Comparison of ENCODE assay signal across 20 cellular contexts in genomic region chr11:34522188-34522587, GRCh38. TPM values are rescaled to one million over a fixed set of nuclear protein-coding genes. Genes with fewer than 3 reads are reported as not detected.
DNase-seq lines count a peak whose midpoint lies in the region; ATAC-seq and TF ChIP-seq lines count a peak whose summit lies in the region.
"Had no signal": no experiment of that assay in that cellular context is flagged by ENCODE, and none has a peak within 500 bp of the region (broad histone marks: within the 10 kb centered on the region; RNA-seq: fewer than 3 reads in every experiment).

No MANE protein-coding gene starts in this region.

- H3K27ac ChIP-seq in lower lobe of right lung, result no peak overlapping the region
- no peak overlapping the region for H3K27ac ChIP-seq in upper lobe of right lung
- H3K27ac ChIP-seq: BLaER1 had no signal

- no peak for TF ChIP-seq CTCF in lower lobe of right lung (IDR thresholded peaks at IDR 0.05)
- no peak for TF ChIP-seq CTCF in mesothelial cell of epicardium (IDR thresholded peaks at IDR 0.05; ENCODE audit: unreplicated experiment)
- TF ChIP-seq CTCF in upper lobe of right lung (IDR thresholded peaks at IDR 0.05), result no peak

- H3K9me3 Mint-ChIP-seq in mesothelial cell of epicardium, result no peaks in the 10 kb centered on the region
- no peaks in the 10 kb centered on the region for H3K9me3 Mint-ChIP-seq in activated T-helper 2 cell treated with anti-CD3 and anti-CD28 coated beads, Interferon-gamma antibody, Interleukin-2, Interleukin-4, amounts not matched to agents 10 μg/mL and 5 μg/mL and 100 μg/mL, durations not matched to agents 14 hours and 24 hours and 36 hours
- H3K9me3 Mint-ChIP-seq: CD4-positive, alpha-beta memory T cell; CD4-positive, CD25-positive, alpha-beta regulatory T cell; CD8-positive, alpha-beta memory T cell had no signal

- no peak overlapping the region for H3K4me3 ChIP-seq in lower lobe of right lung
- no peak overlapping the region for H3K4me3 ChIP-seq in upper lobe of right lung
- H3K4me3 ChIP-seq: BLaER1 had no signal

- H3K4me1 Mint-ChIP-seq in mesothelial cell of epicardium, result peaks cover 35% of the 10 kb centered on the region
- no peaks in the 10 kb centered on the region for H3K4me1 Mint-ChIP-seq in activated T-helper 2 cell treated with anti-CD3 and anti-CD28 coated beads, Interferon-gamma antibody, Interleukin-2, Interleukin-4, amounts not matched to agents 10 μg/mL and 5 μg/mL and 100 μg/mL, durations not matched to agents 14 hours and 24 hours and 36 hours (ENCODE audit: low read depth)
- H3K4me1 Mint-ChIP-seq: CD14-positive monocyte; CD4-positive, CD25-positive, alpha-beta regulatory T cell had no signal

- ATAC-seq in lower lobe of right lung (peak; percentile 55 to 77), upper lobe of right lung (peak; percentile 72)

- no peak for DNase-seq in lower lobe of right lung
- DNase-seq in mesothelial cell of epicardium (ENCODE audit: low spot score in 2 of 2, unreplicated experiment in 2 of 2), result no peak
- no peak for DNase-seq in upper lobe of right lung
- DNase-seq in NCI-H1436 (lab: John Stamatoyannopoulos, UW), result no peak
- no peak for DNase-seq in NOMO-1 treated with DMSO at 0.1 percent for 48 hours (lab: John Stamatoyannopoulos, UW; ENCODE audit: unreplicated experiment)
- no peak for DNase-seq in activated T-helper 2 cell treated with anti-CD3 and anti-CD28 coated beads, Interferon-gamma antibody, Interleukin-2, Interleukin-4, amounts not matched to agents 10 μg/mL and 5 μg/mL and 100 μg/mL, durations not matched to agents 14 hours and 24 hours and 36 hours (ENCODE audit: low spot score)
- DNase-seq: 8988T; ACHN; BE2C; C1 segment of cervical spinal cord; Caco-2; Calu3; CD4-positive, alpha-beta memory T cell; CD4-positive, CD25-positive, alpha-beta regulatory T cell; CD8-positive, alpha-beta memory T cell; DMS79 treated with DMSO at 0.1 percent for 48 hours; GF-D8 had no signal

- H3K4me3 Mint-ChIP-seq in mesothelial cell of epicardium, result no peak overlapping the region
- H3K4me3 Mint-ChIP-seq in activated T-helper 2 cell treated with anti-CD3 and anti-CD28 coated beads, Interferon-gamma antibody, Interleukin-2, Interleukin-4, amounts not matched to agents 10 μg/mL and 5 μg/mL and 100 μg/mL, durations not matched to agents 14 hours and 24 hours and 36 hours (ENCODE audit: low read depth), result no peak overlapping the region
- H3K4me3 Mint-ChIP-seq: CD14-positive monocyte; CD4-positive, alpha-beta memory T cell; CD4-positive, CD25-positive, alpha-beta regulatory T cell; CD8-positive, alpha-beta memory T cell had no signal

- intact Hi-C loops in lower lobe of right lung (cut with DNase I), result no loop called here
- intact Hi-C loops in upper lobe of right lung (cut with DNase I), result no loop called here
- intact Hi-C loops in activated T-helper 2 cell treated with anti-CD3 and anti-CD28 coated beads, Interferon-gamma antibody, Interleukin-2, Interleukin-4, amounts not matched to agents 10 μg/mL and 5 μg/mL and 100 μg/mL, durations not matched to agents 14 hours and 24 hours and 36 hours (cut with micrococcal nuclease), result no loop called here

- peak overlapping the region; percentile 75 for H3K27ac Mint-ChIP-seq in mesothelial cell of epicardium
- H3K27ac Mint-ChIP-seq in activated T-helper 2 cell treated with anti-CD3 and anti-CD28 coated beads, Interferon-gamma antibody, Interleukin-2, Interleukin-4, amounts not matched to agents 10 μg/mL and 5 μg/mL and 100 μg/mL, durations not matched to agents 14 hours and 24 hours and 36 hours, result no peak overlapping the region
- H3K27ac Mint-ChIP-seq: CD4-positive, alpha-beta memory T cell; CD4-positive, CD25-positive, alpha-beta regulatory T cell; CD8-positive, alpha-beta memory T cell had no signal

- no peaks in the 10 kb centered on the region for H3K4me1 ChIP-seq in lower lobe of right lung
- H3K4me1 ChIP-seq in upper lobe of right lung, result no peaks in the 10 kb centered on the region
- H3K4me1 ChIP-seq: BE2C, BLaER1, Caco-2 had no signal

- H3K36me3 Mint-ChIP-seq in mesothelial cell of epicardium, result no peaks in the 10 kb centered on the region
- no peaks in the 10 kb centered on the region for H3K36me3 Mint-ChIP-seq in activated T-helper 2 cell treated with anti-CD3 and anti-CD28 coated beads, Interferon-gamma antibody, Interleukin-2, Interleukin-4, amounts not matched to agents 10 μg/mL and 5 μg/mL and 100 μg/mL, durations not matched to agents 14 hours and 24 hours and 36 hours (ENCODE audit: low read depth)
- H3K36me3 Mint-ChIP-seq: CD14-positive monocyte; CD4-positive, alpha-beta memory T cell; CD4-positive, CD25-positive, alpha-beta regulatory T cell; CD8-positive, alpha-beta memory T cell had no signal

- H3K9me3 ChIP-seq in lower lobe of right lung (no peaks in the 10 kb centered on the region), upper lobe of right lung (no peaks in the 10 kb centered on the region)
- H3K9me3 ChIP-seq: BE2C, BLaER1, Caco-2 had no signal

- H3K36me3 ChIP-seq in lower lobe of right lung (no peaks in the 10 kb centered on the region), upper lobe of right lung (no peaks in the 10 kb centered on the region)
- H3K36me3 ChIP-seq: BE2C, BLaER1 had no signal

- H3K27me3 Mint-ChIP-seq in mesothelial cell of epicardium (ENCODE audit: low read depth), result peaks cover 3% of the 10 kb centered on the region
- H3K27me3 Mint-ChIP-seq in activated T-helper 2 cell treated with anti-CD3 and anti-CD28 coated beads, Interferon-gamma antibody, Interleukin-2, Interleukin-4, amounts not matched to agents 10 μg/mL and 5 μg/mL and 100 μg/mL, durations not matched to agents 14 hours and 24 hours and 36 hours (ENCODE audit: low read depth), result peaks cover 3% of the 10 kb centered on the region
- H3K27me3 Mint-ChIP-seq: CD4-positive, CD25-positive, alpha-beta regulatory T cell had no signal

- H3K27me3 ChIP-seq in lower lobe of right lung (ENCODE audit: low read depth), result no peaks in the 10 kb centered on the region
- peaks cover 3% of the 10 kb centered on the region for H3K27me3 ChIP-seq in upper lobe of right lung
- H3K27me3 ChIP-seq: BE2C, BLaER1 had no signal

RNA-seq across cellular contexts. Expression of gene ELF5, which starts 8.6 kb away (rescaled TPM):
- total RNA-seq in lower lobe of right lung (20.2 TPM), mesothelial cell of epicardium (2.1 to 2.4 TPM (median 2.2 TPM) in 3 replicates), upper lobe of right lung (10.7 TPM)
- total RNA-seq in activated T-helper 2 cell treated with anti-CD3 and anti-CD28 coated beads, Interferon-gamma antibody, Interleukin-2, Interleukin-4, amounts not matched to agents 10 μg/mL and 5 μg/mL and 100 μg/mL, durations not matched to agents 14 hours and 24 hours and 36 hours, result not detected in 2 replicates
- total RNA-seq: A673; Calu3; CD4-positive, alpha-beta memory T cell; CD4-positive, CD25-positive, alpha-beta regulatory T cell; CD8-positive, alpha-beta memory T cell had no signal
